ENCODE assay signal across 8 cellular contexts in the genomic region with DNA sequence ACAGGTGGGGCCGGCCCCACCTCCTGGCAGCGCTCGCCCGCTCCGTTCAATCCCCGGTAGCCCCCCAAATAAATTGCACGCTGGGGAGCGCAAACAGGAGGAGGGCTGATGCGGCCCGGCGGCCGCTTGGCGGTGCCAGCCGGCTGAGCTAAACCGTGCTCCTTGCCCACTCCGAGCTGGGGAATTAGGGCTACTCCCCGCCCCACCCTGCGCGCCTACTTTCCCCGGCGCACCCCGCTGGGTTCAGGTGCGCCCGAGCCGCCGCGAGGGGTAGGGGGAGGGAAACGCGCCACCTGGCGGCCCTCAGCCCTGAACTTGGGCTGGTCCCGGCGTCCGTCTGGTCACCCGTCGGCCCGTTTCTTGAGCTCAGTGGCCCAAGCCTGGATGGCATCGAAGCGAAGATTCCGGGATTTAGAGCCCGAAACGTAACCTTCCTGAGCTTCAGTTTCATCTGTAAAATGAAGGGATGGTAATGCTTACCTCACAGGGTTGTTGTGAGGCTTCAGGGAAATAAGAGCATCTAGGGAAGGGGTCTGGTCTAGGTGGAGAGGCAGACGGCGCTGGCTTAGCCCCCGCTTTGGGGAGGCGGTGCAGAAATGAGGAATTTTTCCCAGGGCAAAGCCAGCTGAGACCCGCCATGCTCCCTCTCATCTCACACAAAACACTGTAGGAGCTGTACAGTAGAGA. TPM values are rescaled to one million over a fixed set of nuclear protein-coding genes. Genes with fewer than 3 reads are reported as not detected.
A peak's percentile ranks its signal among the peaks of the same experiment; 100 is the strongest.
DNase-seq lines count a peak whose midpoint lies in the region; ATAC-seq and TF ChIP-seq lines count a peak whose summit lies in the region.

No MANE protein-coding gene starts in this region.

- no peak overlapping the region for H3K27ac Mint-ChIP-seq in activated naive CD4-positive, alpha-beta T cell treated with anti-CD3 and anti-CD28 coated beads, Interleukin-2, amount 50 U/mL, for 72 hours

- H3K9me3 ChIP-seq in HUES64 (ENCODE audit: insufficient read depth, low read depth, low read length), result peaks cover under 1% of the 10 kb centered on the region; the same call in 1 of the 2 replicates
- H3K9me3 ChIP-seq in SJSA1 (replicated peaks), result peaks cover 3% of the 10 kb centered on the region; the same call in 1 of the 2 replicates
- H3K9me3 ChIP-seq in prostate gland, result no peaks in the 10 kb centered on the region
- no peaks in the 10 kb centered on the region for H3K9me3 ChIP-seq in uterus

- DNase-seq in COLO668 (lab: John Stamatoyannopoulos, UW; ENCODE audit: unreplicated experiment) (peak; percentile 100), SJSA1 (ENCODE audit: low read depth in 1 of 2, low spot score in 2 of 2) (peak in 1 of 2 experiments; percentile 56), left cardiac atrium (peak; percentile 67), prostate gland (ENCODE audit: low spot score) (peak; percentile 84), uterus (peak; percentile 28 to 45)
- DNase-seq in activated naive CD4-positive, alpha-beta T cell treated with anti-CD3 and anti-CD28 coated beads, Interleukin-2, amount 50 U/mL, for 72 hours (ENCODE audit: low spot score in 2 of 2), result peak; percentile 71 to 76

- intact Hi-C loops in left cardiac atrium (cut with DNase I), result loop anchor here (2.0 to 5.0 kb wide), 2 partner anchors 85 kb away; no protein-coding TSS in a partner anchor
- intact Hi-C loops in prostate gland (cut with DNase I), result loop anchor here (2.0 kb wide), 1 partner anchor 85 kb away; no protein-coding TSS in a partner anchor
- intact Hi-C loops in uterus (cut with DNase I; ENCODE audit: low total_unique reads), result loop anchor here (5.0 kb wide), 1 partner anchor 85 kb away; no protein-coding TSS in a partner anchor

- H3K4me1 ChIP-seq in HUES64 (ENCODE audit: insufficient read depth, low read length) (peaks cover 31% of the 10 kb centered on the region), SJSA1 (replicated peaks) (peaks cover 29% of the 10 kb centered on the region), prostate gland (replicated peaks) (no peaks in the 10 kb centered on the region), uterus (peaks cover 0 to 8% of the 10 kb centered on the region in 2 donors)

- H3K4me3 ChIP-seq in HUES64 (ENCODE audit: low read length) (peak overlapping the region; percentile 82), SJSA1 (peak overlapping the region; percentile 82), prostate gland (peak overlapping the region; percentile 61 to 81), uterus (peak overlapping the region; percentile 34 to 45)

- 3% methylated on average over 42 of the region's 46 CpGs for WGBS in HUES64
- 3% methylated on average over 44 of the region's 46 CpGs for WGBS in prostate gland

- H3K27me3 ChIP-seq in HUES64 (ENCODE audit: insufficient read depth, low read length) (peaks cover 31% of the 10 kb centered on the region), SJSA1 (replicated peaks) (no peaks in the 10 kb centered on the region), prostate gland (replicated peaks; ENCODE audit: insufficient read depth) (no peaks in the 10 kb centered on the region), uterus (peaks cover 4 to 9% of the 10 kb centered on the region in 2 donors)

- no peaks in the 10 kb centered on the region for H3K9me3 Mint-ChIP-seq in activated naive CD4-positive, alpha-beta T cell treated with anti-CD3 and anti-CD28 coated beads, Interleukin-2, amount 50 U/mL, for 72 hours

- TF ChIP-seq POLR2A in prostate gland (IDR thresholded peaks at IDR 0.05), result no peak
- no peak for TF ChIP-seq POLR2A in uterus (IDR thresholded peaks at IDR 0.05)

- H3K27ac ChIP-seq in HUES64 (ENCODE audit: low read depth, low read length) (no peak overlapping the region; the same call in 1 of the 2 replicates), SJSA1 (no peak overlapping the region), prostate gland (peak overlapping the region; percentile 62 to 82), uterus (no peak overlapping the region)

- ATAC-seq in GM21390 (IDR thresholded peaks at IDR 0.05; ENCODE audit: unreplicated experiment) (peak; percentile 69), left cardiac atrium (peak; percentile 78 to 84)
- peak; percentile 85 to 92 for ATAC-seq in activated naive CD4-positive, alpha-beta T cell treated with anti-CD3 and anti-CD28 coated beads, Interleukin-2, amount 50 U/mL, for 72 hours

- H3K36me3 ChIP-seq in HUES64 (ENCODE audit: insufficient read depth, low read length) (no peaks in the 10 kb centered on the region), SJSA1 (no peaks in the 10 kb centered on the region), prostate gland (no peaks in the 10 kb centered on the region), uterus (no peaks in the 10 kb centered on the region)

- peak; percentile 84 to 92 (median 91) for TF ChIP-seq CTCF in prostate gland (IDR thresholded peaks at IDR 0.05)
- TF ChIP-seq CTCF in uterus (IDR thresholded peaks at IDR 0.05), result peak; percentile 62 to 71 (median 68)

- H3K9ac ChIP-seq in HUES64 (ENCODE audit: low read depth, low read length), result no peak overlapping the region; the same call in 1 of the 2 replicates

- peaks cover 0 to under 1% of the 10 kb centered on the region in 2 donors for H3K36me3 Mint-ChIP-seq in activated naive CD4-positive, alpha-beta T cell treated with anti-CD3 and anti-CD28 coated beads, Interleukin-2, amount 50 U/mL, for 72 hours

RNA-seq across cellular contexts. Expression of gene MYCL, which starts 0.5 kb away (rescaled TPM):
- 23.9 TPM for polyA plus RNA-seq in HUES64 (2013, experiment 1 of 2)
- polyA plus RNA-seq in HUES64 (2013, experiment 2 of 2), result 29.6 TPM
- 5.3 and 8.1 TPM in 2 replicates for total RNA-seq in SJSA1 (2014; rRNA removed; shearing (Covaris generic))
- under 1 TPM; 0.14 to 0.72 TPM for total RNA-seq in activated naive CD4-positive, alpha-beta T cell treated with anti-CD3 and anti-CD28 coated beads, Interleukin-2, amount 50 U/mL, for 72 hours
- total RNA-seq in left cardiac atrium (under 1 TPM; 0.76 to 0.77 TPM), prostate gland (10 to 100 TPM; 14.5 to 19.7 TPM), uterus (1 to 10 TPM in 1 of 4 donors, under 1 TPM in 1, not detected in 2; 0.40 to 3.6 TPM)

RNA-seq across cellular contexts. Expression of gene TRIT1, which starts 19.0 kb away (rescaled TPM):
- polyA plus RNA-seq in HUES64 (2013, experiment 1 of 2), result 28.1 TPM
- polyA plus RNA-seq in HUES64 (2013, experiment 2 of 2), result 30.0 TPM
- total RNA-seq in SJSA1 (2014; rRNA removed; shearing (Covaris generic)), result 25.7 and 33.5 TPM in 2 replicates
- total RNA-seq in activated naive CD4-positive, alpha-beta T cell treated with anti-CD3 and anti-CD28 coated beads, Interleukin-2, amount 50 U/mL, for 72 hours, result 10 to 100 TPM; 14.5 to 45.1 TPM
- total RNA-seq in left cardiac atrium, result 10 to 100 TPM; 13.0 to 20.5 TPM
- total RNA-seq in prostate gland, result 10 to 100 TPM; 23.2 to 35.5 TPM
- 10 to 100 TPM; 16.1 to 43.3 (median 30.1) TPM for total RNA-seq in uterus

RNA-seq across cellular contexts. Expression of gene MFSD2A, which starts 52.7 kb away (rescaled TPM):
- polyA plus RNA-seq in HUES64 (2013, experiment 1 of 2), result 15.0 TPM
- polyA plus RNA-seq in HUES64 (2013, experiment 2 of 2), result 15.3 TPM
- 12.1 and 13.8 TPM in 2 replicates for total RNA-seq in SJSA1 (2014; rRNA removed; shearing (Covaris generic))
- 1 to 10 TPM; 2.6 to 7.1 TPM for total RNA-seq in activated naive CD4-positive, alpha-beta T cell treated with anti-CD3 and anti-CD28 coated beads, Interleukin-2, amount 50 U/mL, for 72 hours
- total RNA-seq in left cardiac atrium (1 to 10 TPM; 3.7 to 3.8 TPM), prostate gland (100 to 1,000 TPM in 1 of 2 donors, 1 to 10 TPM in 1; 1.1 to 135 TPM), uterus (10 to 100 TPM in 1 of 4 donors, 1 to 10 TPM in 3; 2.0 to 16.2 (median 6.5) TPM)

Comparison
In these comparisons a context has a peak if more than half of its experiments do, and no peak if none do; other contexts are left out.
1. H3K27ac ChIP-seq: peak in prostate gland (2 of 2); none in HUES64 (single experiment), SJSA1 (single experiment) and uterus (0 of 2).
2. Peak in every context shown above with its lines, with median percentiles within 50 percentile points of each other: ATAC-seq and H3K4me3 ChIP-seq.